8 cellular contexts compared by ENCODE assay signal in the genomic region with DNA sequence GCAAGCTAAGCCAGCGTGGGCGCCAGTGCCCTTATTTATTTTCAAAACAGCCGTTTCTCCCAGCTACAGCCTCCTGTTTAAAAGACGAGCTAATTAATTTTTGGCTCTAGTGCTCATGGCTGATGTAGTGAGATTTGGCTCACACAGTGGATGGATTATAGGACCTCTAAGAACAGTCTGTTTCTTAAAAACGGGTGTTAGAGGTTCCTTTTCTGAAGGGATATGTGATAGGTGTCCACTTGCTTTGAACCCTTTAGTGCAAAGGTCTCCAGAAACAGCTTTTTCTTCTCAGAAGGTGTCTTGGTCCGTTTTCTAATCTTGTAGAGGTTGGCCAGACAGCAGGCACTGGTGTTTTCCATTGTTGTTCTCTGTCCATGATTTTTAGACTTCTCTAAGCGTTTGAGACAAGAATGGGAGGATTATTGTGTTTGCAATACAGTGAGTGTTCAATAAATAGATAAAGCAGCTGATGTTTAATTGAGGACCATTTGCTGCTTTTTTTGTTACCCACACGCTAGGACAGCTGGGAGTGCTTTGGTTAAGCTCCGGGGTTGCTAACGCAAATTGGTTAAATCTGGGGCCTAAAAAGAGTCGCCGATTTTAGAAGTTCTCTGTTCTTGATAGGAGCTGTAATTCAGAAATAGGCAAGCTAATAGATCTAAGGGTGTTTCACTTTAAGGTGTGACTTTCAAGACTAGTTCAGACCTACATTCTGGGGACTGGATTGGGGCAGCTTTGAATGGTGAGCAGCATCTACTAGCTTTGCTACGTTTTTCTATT. TPM values are rescaled to one million over a fixed set of nuclear protein-coding genes. Genes with fewer than 3 reads are reported as not detected.
DNase-seq lines count a peak whose midpoint lies in the region; ATAC-seq and TF ChIP-seq lines count a peak whose summit lies in the region.

No MANE protein-coding gene starts in this region.

- H3K4me3 ChIP-seq in HCT116 (replicated peaks in 1 of 2; ENCODE audit: low read depth in 1 of 2, low read length in 2 of 2), result peak overlapping the region; percentile 90 to 92
- H3K4me3 ChIP-seq in OCI-LY1 (ENCODE audit: low read depth, low read length, poor library complexity, severe bottlenecking), result peak overlapping the region; percentile 88
- peak overlapping the region; percentile 87 for H3K4me3 ChIP-seq in mononuclear cell (ENCODE audit: low read length)

- no peak for ATAC-seq in HCT116
- ATAC-seq in GM21526 (IDR thresholded peaks at IDR 0.05; ENCODE audit: low FRiP score, unreplicated experiment), result no peak
- no peak for ATAC-seq in HG03378 (IDR thresholded peaks at IDR 0.05; ENCODE audit: unreplicated experiment)
- no peak for ATAC-seq in HG02970 (IDR thresholded peaks at IDR 0.05; ENCODE audit: low FRiP score, unreplicated experiment)

- RAD21 ChIA-PET in HCT116 (lab: Charles Lee; ENCODE audit: low non-redundant PET in 1 of 2, low total read pairs in 2 of 2, uncharacterized antibody in 2 of 2, unreplicated experiment in 2 of 2), result no interaction called here

- no peaks in the 10 kb centered on the region for H3K9me3 Mint-ChIP-seq in chondrocyte (ENCODE audit: low read depth)

- 0 out of 2 replicates have a peak, but pooled peaks have one; percentile 3 for TF ChIP-seq RAD21 in HCT116 (IDR thresholded peaks at IDR 0.05; ENCODE audit: low read depth)

- DNase-seq in DMS79 treated with DMSO at 0.1 percent for 48 hours (lab: John Stamatoyannopoulos, UW) (peak; percentile 85), HCT116 (ENCODE audit: low read depth, low spot score) (no peak), chondrocyte (ENCODE audit: low spot score) (no peak)

- H4K20me1 ChIP-seq in HCT116 (ENCODE audit: insufficient read depth) (no peaks in the 10 kb centered on the region), OCI-LY1 (ENCODE audit: insufficient read depth, low read length) (no peaks in the 10 kb centered on the region)

- H2AFZ ChIP-seq in HCT116 (ENCODE audit: low read depth, low read length, poor library complexity, severe bottlenecking), result peak overlapping the region; percentile 22
- H2AFZ ChIP-seq in OCI-LY1 (ENCODE audit: low read length), result peak overlapping the region; percentile 52

- H3F3A ChIP-seq in OCI-LY1 (ENCODE audit: insufficient read depth, low read length), result no peaks in the 10 kb centered on the region

- H3K36me3 ChIP-seq in HCT116 (ENCODE audit: control insufficient read depth in 1 of 2, insufficient read depth in 2 of 2, low read length in 2 of 2), result no peaks in the 10 kb centered on the region
- H3K36me3 ChIP-seq in OCI-LY1 (ENCODE audit: insufficient read depth, low read length), result no peaks in the 10 kb centered on the region

- H3K79me2 ChIP-seq in HCT116 (ENCODE audit: insufficient read depth, low read length) (peaks cover 16% of the 10 kb centered on the region), OCI-LY1 (ENCODE audit: insufficient read depth, low read length) (peaks cover 6% of the 10 kb centered on the region; the same call in 1 of the 2 replicates)

- peaks cover 5 to 15% of the 10 kb centered on the region in 2 experiments; a peak in 3 of 4 replicates for H3K4me1 ChIP-seq in HCT116 (ENCODE audit: control insufficient read depth in 1 of 2, insufficient read depth in 2 of 2, low read length in 2 of 2)
- H3K4me1 ChIP-seq in OCI-LY1 (ENCODE audit: insufficient read depth, low read length, severe bottlenecking), result peaks cover 26% of the 10 kb centered on the region
- H3K4me1 ChIP-seq in mononuclear cell (ENCODE audit: insufficient read depth, low read length), result peaks cover 36% of the 10 kb centered on the region

- no peaks in the 10 kb centered on the region for H3K27me3 ChIP-seq in HCT116 (ENCODE audit: insufficient read depth, low read length)
- H3K27me3 ChIP-seq in OCI-LY1 (ENCODE audit: insufficient read depth, low read length), result no peaks in the 10 kb centered on the region
- H3K27me3 ChIP-seq in mononuclear cell (ENCODE audit: insufficient read depth, low read length), result no peaks in the 10 kb centered on the region

- H3K4me3 Mint-ChIP-seq in chondrocyte (ENCODE audit: unreplicated experiment), result peak overlapping the region; percentile 92

- H3K9me3 ChIP-seq in HCT116 (ENCODE audit: control insufficient read depth in 1 of 2, insufficient read depth in 1 of 2, low read depth in 1 of 2, low read length in 2 of 2) (no peaks in the 10 kb centered on the region), OCI-LY1 (ENCODE audit: low read length) (no peaks in the 10 kb centered on the region), mononuclear cell (ENCODE audit: low read depth, low read length) (no peaks in the 10 kb centered on the region)

- no peaks in the 10 kb centered on the region for H3K9me2 ChIP-seq in HCT116 (ENCODE audit: insufficient read depth)
- no peaks in the 10 kb centered on the region for H3K9me2 ChIP-seq in OCI-LY1 (ENCODE audit: low read depth, low read length)

- TF ChIP-seq POLR2A in HCT116 (IDR thresholded peaks at IDR 0.05; ENCODE audit: borderline replicate concordance, extremely low read depth, insufficient read depth, insufficient read length), result no peak

- POLR2A ChIA-PET in HCT116 (lab: Charles Lee), result interaction anchor here (0.8 to 2.1 kb wide), 3 partner anchors 9 to 379 kb away, joined by 3 to 6 read pairs (median 3); no protein-coding TSS in a partner anchor

- peak overlapping the region; percentile 93 for H3K4me2 ChIP-seq in HCT116 (ENCODE audit: low read length)
- peak overlapping the region; percentile 99 for H3K4me2 ChIP-seq in OCI-LY1 (ENCODE audit: low read length)

- no peaks in the 10 kb centered on the region for H3K27me3 Mint-ChIP-seq in chondrocyte (ENCODE audit: low read depth)

- BruUV-seq in HCT116 (replicated peaks; lab: Mats Ljungman, UMichigan), result TSS peak; percentile 59

- TF ChIP-seq CTCF in HCT116 (IDR thresholded peaks at IDR 0.05 in 2 of 3, conservative IDR thresholded peaks at IDR 0.05 in 1 of 3; ENCODE audit: borderline replicate concordance in 1 of 3, insufficient read depth in 1 of 3, low read depth in 2 of 3, low read length in 2 of 3) (no peak), OCI-LY1 (IDR thresholded peaks at IDR 0.05; ENCODE audit: low read length) (no peak), chondrocyte (IDR thresholded peaks at IDR 0.05) (no peak)

- intact Hi-C loops in HCT116 (cut with micrococcal nuclease), result no loop called here

- peak overlapping the region; percentile 87 for H3K9ac ChIP-seq in HCT116 (ENCODE audit: low read length)
- peak overlapping the region; percentile 97 for H3K9ac ChIP-seq in OCI-LY1 (ENCODE audit: low read length)

- H3K27ac Mint-ChIP-seq in chondrocyte (ENCODE audit: unreplicated experiment), result peak overlapping the region; percentile 92

- CTCF ChIA-PET in HCT116 (lab: Charles Lee), result interaction anchor here (1.4 to 2.0 kb wide), 4 partner anchors 19 to 379 kb away, joined by 3 to 8 read pairs (median 4); no protein-coding TSS in a partner anchor

- no peaks in the 10 kb centered on the region for H3K36me3 Mint-ChIP-seq in chondrocyte (ENCODE audit: low read depth)

- peaks cover 16% of the 10 kb centered on the region for H3K4me1 Mint-ChIP-seq in chondrocyte (ENCODE audit: low read depth)

- H3K27ac ChIP-seq in HCT116 (ENCODE audit: low read depth, low read length), result peak overlapping the region; percentile 79
- H3K27ac ChIP-seq in OCI-LY1 (ENCODE audit: low read depth, low read length, poor library complexity, severe bottlenecking), result peak overlapping the region; percentile 92

TF ChIP-seq in HCT116, 20 proteins besides CTCF, POLR2A, EP300 and RAD21:
- TF ChIP-seq SIN3A (IDR thresholded peaks at IDR 0.05; ENCODE audit: low read depth), result no peak
- no peak for TF ChIP-seq ZNF274 (IDR thresholded peaks at IDR 0.05; ENCODE audit: low read depth, low read length)
- no peak for TF ChIP-seq YY1 (IDR thresholded peaks at IDR 0.05; ENCODE audit: extremely low read depth, insufficient replicate concordance, low read depth, low read length)
- TF ChIP-seq, protein P1, sequence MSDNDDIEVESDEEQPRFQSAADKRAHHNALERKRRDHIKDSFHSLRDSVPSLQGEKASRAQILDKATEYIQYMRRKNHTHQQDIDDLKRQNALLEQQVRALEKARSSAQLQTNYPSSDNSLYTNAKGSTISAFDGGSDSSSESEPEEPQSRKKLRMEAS (IDR thresholded peaks at IDR 0.05), result no peak
- TF ChIP-seq, protein P2, sequence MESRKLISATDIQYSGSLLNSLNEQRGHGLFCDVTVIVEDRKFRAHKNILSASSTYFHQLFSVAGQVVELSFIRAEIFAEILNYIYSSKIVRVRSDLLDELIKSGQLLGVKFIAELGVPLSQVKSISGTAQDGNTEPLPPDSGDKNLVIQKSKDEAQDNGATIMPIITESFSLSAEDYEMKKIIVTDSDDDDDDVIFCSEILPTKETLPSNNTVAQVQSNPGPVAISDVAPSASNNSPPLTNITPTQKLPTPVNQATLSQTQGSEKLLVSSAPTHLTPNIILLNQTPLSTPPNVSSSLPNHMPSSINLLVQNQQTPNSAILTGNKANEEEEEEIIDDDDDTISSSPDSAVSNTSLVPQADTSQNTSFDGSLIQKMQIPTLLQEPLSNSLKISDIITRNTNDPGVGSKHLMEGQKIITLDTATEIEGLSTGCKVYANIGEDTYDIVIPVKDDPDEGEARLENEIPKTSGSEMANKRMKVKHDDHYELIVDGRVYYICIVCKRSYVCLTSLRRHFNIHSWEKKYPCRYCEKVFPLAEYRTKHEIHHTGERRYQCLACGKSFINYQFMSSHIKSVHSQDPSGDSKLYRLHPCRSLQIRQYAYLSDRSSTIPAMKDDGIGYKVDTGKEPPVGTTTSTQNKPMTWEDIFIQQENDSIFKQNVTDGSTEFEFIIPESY (IDR thresholded peaks at IDR 0.05; ENCODE audit: extremely low read depth, insufficient replicate concordance, low read length), result no peak
- TF ChIP-seq ZFX (IDR thresholded peaks at IDR 0.05), result no peak
- no peak for TF ChIP-seq EZH2phosphoT487 (IDR thresholded peaks at IDR 0.05; ENCODE audit: borderline replicate concordance)
- no peak for TF ChIP-seq FOSL1 (IDR thresholded peaks at IDR 0.05; ENCODE audit: low read depth)
- TF ChIP-seq, protein P3, sequence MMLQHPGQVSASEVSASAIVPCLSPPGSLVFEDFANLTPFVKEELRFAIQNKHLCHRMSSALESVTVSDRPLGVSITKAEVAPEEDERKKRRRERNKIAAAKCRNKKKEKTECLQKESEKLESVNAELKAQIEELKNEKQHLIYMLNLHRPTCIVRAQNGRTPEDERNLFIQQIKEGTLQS (IDR thresholded peaks at IDR 0.05), result no peak
- no peak for TF ChIP-seq EGR1 (IDR thresholded peaks at IDR 0.05; ENCODE audit: low read depth)
- no peak for TF ChIP-seq TCF7L2 (IDR thresholded peaks at IDR 0.05; ENCODE audit: borderline replicate concordance, extremely low read depth, insufficient read depth, insufficient read length)
- no peak for TF ChIP-seq POLR2AphosphoS5 (IDR thresholded peaks at IDR 0.05; ENCODE audit: low read depth, low read length)
TF ChIP-seq in HCT116: peak in this region for 0.

RNA-seq across cellular contexts. Expression of a gene that starts 1.0 kb away (rescaled TPM):
- 8.7 TPM for total RNA-seq in HCT116 (2021; ENCODE audit: unreplicated experiment)
- polyA plus RNA-seq in HCT116 (2012), result 8.2 and 8.4 TPM in 2 replicates
- total RNA-seq in chondrocyte, result 9.3 to 12.3 TPM (median 11.3 TPM) in 3 replicates
- 15.2 TPM for total RNA-seq in mononuclear cell

RNA-seq across cellular contexts. Expression of a gene that starts 7.8 kb away (rescaled TPM):
- 0.20 TPM for total RNA-seq in HCT116 (2021; ENCODE audit: unreplicated experiment)
- 0.07 TPM in 1 of 2 replicates, not detected in the other for polyA plus RNA-seq in HCT116 (2012)
- 9.3 to 14.3 TPM (median 12.0 TPM) in 3 replicates for total RNA-seq in chondrocyte
- 0.31 TPM for total RNA-seq in mononuclear cell
